ENCODE assay signal across 11 cellular contexts in genomic region chr3:32297366-32297765, GRCh38. TPM values are rescaled to one million over a fixed set of nuclear protein-coding genes. Genes with fewer than 3 reads are reported as not detected.
DNase-seq lines count a peak whose midpoint lies in the region; ATAC-seq and TF ChIP-seq lines count a peak whose summit lies in the region.
"Had no signal": no experiment of that assay in that cellular context is flagged by ENCODE, and none has a peak within 500 bp of the region (broad histone marks: within the 10 kb centered on the region; RNA-seq: fewer than 3 reads in every experiment).

No MANE protein-coding gene starts in this region.

- no peak for TF ChIP-seq CTCF in GM23338 (conservative IDR thresholded peaks at IDR 0.05; ENCODE audit: low read depth in 2 of 2)
- no peak for TF ChIP-seq CTCF in progenitor cell of endocrine pancreas (IDR thresholded peaks at IDR 0.05; ENCODE audit: unreplicated experiment)

- H3K27me3 ChIP-seq in GM23338 (ENCODE audit: insufficient read depth) (no peaks in the 10 kb centered on the region), SJCRH30 (no peaks in the 10 kb centered on the region)
- H3K27me3 ChIP-seq: esophagus squamous epithelium had no signal

- H3K27ac Mint-ChIP-seq in GM23338 (no peak overlapping the region), progenitor cell of endocrine pancreas (no peak overlapping the region)
- H3K27ac Mint-ChIP-seq: B cell had no signal

- H3K36me3 Mint-ChIP-seq in GM23338 (ENCODE audit: low read depth) (no peaks in the 10 kb centered on the region), progenitor cell of endocrine pancreas (ENCODE audit: insufficient read depth) (peaks cover 5% of the 10 kb centered on the region)

- H3K9me2 ChIP-seq in GM23338 (ENCODE audit: insufficient read depth) = no peaks in the 10 kb centered on the region

- no peak overlapping the region for H3K4me2 ChIP-seq in GM23338

- DNase-seq in GM23338 (ENCODE audit: low spot score) (no peak), progenitor cell of endocrine pancreas (ENCODE audit: low spot score, unreplicated experiment) (no peak), Right ventricle myocardium superior (no peak), SJCRH30 (no peak)
- peak; percentile 69 for DNase-seq in activated CD4-positive, alpha-beta T cell treated with anti-CD3 and anti-CD28 coated beads for 48 hours
- peak; percentile 83 for DNase-seq in activated effector memory CD4-positive, alpha-beta T cell treated with anti-CD3 and anti-CD28 coated beads, Interleukin-2, amount 50 U/mL, for 16 hours
- peak; percentile 56 for DNase-seq in stimulated activated CD4-positive, alpha-beta T cell treated with anti-CD3 and anti-CD28 coated beads, Interleukin-15, amount 100 ng/mL, for 24 hours
- DNase-seq: esophagus squamous epithelium had no signal

- H3K4me1 Mint-ChIP-seq in GM23338 (peaks cover 19% of the 10 kb centered on the region), progenitor cell of endocrine pancreas (ENCODE audit: low read depth) (peaks cover 27% of the 10 kb centered on the region)

- H3F3A ChIP-seq in GM23338 (replicated peaks; ENCODE audit: low read depth) = no peaks in the 10 kb centered on the region

- H4K20me1 ChIP-seq in GM23338 (replicated peaks; ENCODE audit: insufficient read depth) = no peaks in the 10 kb centered on the region

- H3K27me3 Mint-ChIP-seq in GM23338 (ENCODE audit: insufficient read depth, low read depth, poor library complexity) (peaks cover 5% of the 10 kb centered on the region), progenitor cell of endocrine pancreas (no peaks in the 10 kb centered on the region)

- no peak overlapping the region for H3K4me3 ChIP-seq in GM23338
- H3K4me3 ChIP-seq in SJCRH30 = no peak overlapping the region
- H3K4me3 ChIP-seq: esophagus squamous epithelium, SK-N-MC had no signal

- H3K4me3 Mint-ChIP-seq in GM23338 (no peak overlapping the region), progenitor cell of endocrine pancreas (ENCODE audit: low read depth) (no peak overlapping the region)
- H3K4me3 Mint-ChIP-seq: B cell had no signal

- H3K4me1 ChIP-seq in GM23338 (ENCODE audit: insufficient read depth) = peaks cover 3% of the 10 kb centered on the region
- no peaks in the 10 kb centered on the region for H3K4me1 ChIP-seq in SJCRH30

- H3K36me3 ChIP-seq in GM23338 (ENCODE audit: insufficient read depth) = no peaks in the 10 kb centered on the region
- no peaks in the 10 kb centered on the region for H3K36me3 ChIP-seq in SJCRH30
- H3K36me3 ChIP-seq: esophagus squamous epithelium had no signal

- H3K9me3 Mint-ChIP-seq in GM23338 (no peaks in the 10 kb centered on the region), progenitor cell of endocrine pancreas (ENCODE audit: low read depth) (no peaks in the 10 kb centered on the region)

- H3K9me3 ChIP-seq in SJCRH30 (replicated peaks) = no peaks in the 10 kb centered on the region
- H3K9me3 ChIP-seq: esophagus squamous epithelium had no signal

- H2AFZ ChIP-seq in GM23338 = no peak overlapping the region

- no peak overlapping the region for H3K27ac ChIP-seq in GM23338 (ENCODE audit: low read depth)
- H3K27ac ChIP-seq in SJCRH30 = no peak overlapping the region
- H3K27ac ChIP-seq: esophagus squamous epithelium, SK-N-MC had no signal

- intact Hi-C loops in Right ventricle myocardium superior (cut with DNase I) = loop anchor here (2.0 to 5.0 kb wide), 2 partner anchors 43 to 120 kb away; no protein-coding TSS in a partner anchor

- H3K79me2 ChIP-seq in GM23338 (replicated peaks; ENCODE audit: insufficient read depth) = peaks cover 4% of the 10 kb centered on the region

- ATAC-seq in GM23338 (peak; percentile 49), GM18868 (IDR thresholded peaks at IDR 0.05; ENCODE audit: unreplicated experiment) (no peak), Right ventricle myocardium superior (ENCODE audit: poor library complexity) (no peak)

TF ChIP-seq in GM23338, 12 proteins besides CTCF, POLR2A, EP300 and RAD21:
- TF ChIP-seq ETS1 (IDR thresholded peaks at IDR 0.05) = no peak

RNA-seq across cellular contexts. Expression of gene CMTM8, which starts 58.9 kb away (rescaled TPM):
- 14.3 and 24.5 TPM in 2 replicates for total RNA-seq in GM23338 (2014; rRNA removed; shearing (Covaris generic))
- polyA plus RNA-seq in GM23338 (2016; fragmentation: Nextera tagmentation; extraction: Ambion mirVana) = 19.9 and 22.2 TPM in 2 replicates
- total RNA-seq in progenitor cell of endocrine pancreas (33.8 and 39.1 TPM in 2 replicates), Right ventricle myocardium superior (4.4 TPM)
- total RNA-seq in SJCRH30 (2014; rRNA removed; shearing (Covaris generic)) = 3.3 and 4.2 TPM in 2 replicates

Comparison
In these comparisons a context has a peak if more than half of its experiments do, and no peak if none do; other contexts are left out.
1. DNase-seq: peak in activated CD4-positive, alpha-beta T cell treated with anti-CD3 and anti-CD28 coated beads for 48 hours (single experiment), activated effector memory CD4-positive, alpha-beta T cell treated with anti-CD3 and anti-CD28 coated beads, Interleukin-2, amount 50 U/mL, for 16 hours (single experiment) and stimulated activated CD4-positive, alpha-beta T cell treated with anti-CD3 and anti-CD28 coated beads, Interleukin-15, amount 100 ng/mL, for 24 hours (single experiment); none in GM23338 (single experiment), progenitor cell of endocrine pancreas (single experiment), Right ventricle myocardium superior (single experiment) and SJCRH30 (0 of 2).